Comparison of ENCODE assay signal across 13 cellular contexts in the genomic region with DNA sequence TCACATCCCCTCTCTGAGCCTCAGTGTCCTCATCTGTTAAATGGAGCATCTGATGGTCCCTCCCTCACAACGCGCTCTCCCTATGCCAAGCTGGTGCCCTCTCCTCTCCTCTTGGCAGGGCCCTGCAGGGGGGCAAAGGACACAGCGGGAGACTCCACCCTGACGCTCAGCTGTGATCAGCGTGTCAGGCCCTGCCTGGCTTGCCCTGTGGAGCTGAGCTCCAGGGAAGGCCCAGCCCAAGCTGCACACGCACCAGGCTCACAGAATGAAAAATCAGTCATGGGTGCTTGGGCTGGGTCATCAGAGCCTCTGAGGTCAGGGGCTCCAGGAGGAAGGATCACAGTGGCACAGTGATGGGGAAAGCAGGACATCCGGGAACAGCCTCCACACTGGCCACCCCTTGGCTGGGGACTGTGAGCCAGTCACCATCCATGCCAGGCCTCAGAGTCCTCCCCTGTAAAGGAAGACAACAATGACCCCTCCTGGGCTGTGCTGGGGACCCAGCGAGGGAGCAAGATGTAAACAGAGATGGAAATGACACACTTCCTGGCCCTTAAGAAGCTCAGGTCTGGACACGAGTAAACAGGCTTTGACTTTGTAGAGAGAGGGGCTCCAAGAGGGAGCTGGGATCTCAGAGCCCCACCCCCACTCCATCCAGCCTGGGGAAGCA. TPM values are rescaled to one million over a fixed set of nuclear protein-coding genes. Genes with fewer than 3 reads are reported as not detected.
A peak's percentile ranks its signal among the peaks of the same experiment; 100 is the strongest.
DNase-seq lines count a peak whose midpoint lies in the region; ATAC-seq, FAIRE-seq and TF ChIP-seq lines count a peak whose summit lies in the region.
"Had no signal": no experiment of that assay in that cellular context is flagged by ENCODE, and none has a peak within 500 bp of the region (broad histone marks: within the 10 kb centered on the region; RNA-seq: fewer than 3 reads in every experiment).

No MANE protein-coding gene starts in this region.

- ATAC-seq in GM18519 (IDR thresholded peaks at IDR 0.05; ENCODE audit: low FRiP score, unreplicated experiment): no peak

- H3K27ac ChIP-seq in skin epidermis: peak overlapping the region in 20 of 21 experiments; percentile 6 to 69 (median 51)

- CTCF ChIA-PET in HEK293T (lab: Yijun Ruan, JAX): no interaction called here

- TF ChIP-seq CTCF in bronchial epithelial cell (IDR thresholded peaks at IDR 0.05; ENCODE audit: insufficient read depth, low read length, severe bottlenecking): no peak

- H3K36me3 ChIP-seq in bronchial epithelial cell (ENCODE audit: control insufficient read depth, insufficient read depth, low read length): no peaks in the 10 kb centered on the region

- H3K4me3 ChIP-seq in bronchial epithelial cell (ENCODE audit: low read depth, low read length) (no peak overlapping the region), skin epidermis (no peak overlapping the region)

- DNase-seq in HPDE6-E6E7 (ENCODE audit: extremely low spot score) (peak; percentile 48), bronchial epithelial cell (ENCODE audit: low read depth) (peak; percentile 47), kidney tubule cell (ENCODE audit: low spot score) (peak; percentile 81), HEK293T (ENCODE audit: extremely low spot score) (no peak), T-helper 2 cell (no peak), MV-4-11 (lab: John Stamatoyannopoulos, UW) (no peak)
- DNase-seq: activated naive CD8-positive, alpha-beta T cell treated with anti-CD3 and anti-CD28 coated beads, Interleukin-2, amount 10 ng/mL, durations not matched to agents 7 days and 5 days; foreskin fibroblast; H7; natural killer cell; NCI-H524 treated with DMSO at 0.1 percent for 48 hours had no signal

- no peak for FAIRE-seq in bronchial epithelial cell (lab: Jason Lieb, UNC)

- POLR2A ChIA-PET in HEK293T (lab: Yijun Ruan, JAX): no interaction called here

- peaks cover 4% of the 10 kb centered on the region for H3K27me3 ChIP-seq in bronchial epithelial cell (ENCODE audit: control insufficient read depth, insufficient read depth, low read length)

TF ChIP-seq in HEK293T, 16 proteins besides CTCF, POLR2A, EP300 and RAD21:
- no peak for TF ChIP-seq ELF4 (IDR thresholded peaks at IDR 0.05)
- TF ChIP-seq BHLHE40 (IDR thresholded peaks at IDR 0.05; ENCODE audit: borderline replicate concordance): no peak
- no peak for TF ChIP-seq FOXK2 (IDR thresholded peaks at IDR 0.05)
- no peak for TF ChIP-seq FOXA1 (IDR thresholded peaks at IDR 0.05)
- no peak for TF ChIP-seq NFRKB (IDR thresholded peaks at IDR 0.05)
- no peak for TF ChIP-seq ARNT (IDR thresholded peaks at IDR 0.05)
- TF ChIP-seq HDGF (IDR thresholded peaks at IDR 0.05; ENCODE audit: borderline replicate concordance): no peak
- no peak for TF ChIP-seq LEF1 (IDR thresholded peaks at IDR 0.05; ENCODE audit: borderline replicate concordance)
- TF ChIP-seq SP1 (IDR thresholded peaks at IDR 0.05): no peak

RNA-seq across cellular contexts. Expression of gene RPL3, which starts 36.6 kb away (rescaled TPM):
- total RNA-seq in bronchial epithelial cell: 5,727 and 8,485 TPM in 2 replicates

RNA-seq across cellular contexts. Expression of gene PDGFB, which starts 38.0 kb away (rescaled TPM):
- total RNA-seq in bronchial epithelial cell: 1.1 and 5.6 TPM in 2 replicates

Comparison
In these comparisons a context has a peak if more than half of its experiments do, and no peak if none do; other contexts are left out.
1. DNase-seq: peak in HPDE6-E6E7 (single experiment), bronchial epithelial cell (single experiment) and kidney tubule cell (single experiment); none in HEK293T (single experiment), T-helper 2 cell (0 of 5) and MV-4-11 (single experiment).